Comparison of ENCODE assay signal across 8 cellular contexts in the genomic region with DNA sequence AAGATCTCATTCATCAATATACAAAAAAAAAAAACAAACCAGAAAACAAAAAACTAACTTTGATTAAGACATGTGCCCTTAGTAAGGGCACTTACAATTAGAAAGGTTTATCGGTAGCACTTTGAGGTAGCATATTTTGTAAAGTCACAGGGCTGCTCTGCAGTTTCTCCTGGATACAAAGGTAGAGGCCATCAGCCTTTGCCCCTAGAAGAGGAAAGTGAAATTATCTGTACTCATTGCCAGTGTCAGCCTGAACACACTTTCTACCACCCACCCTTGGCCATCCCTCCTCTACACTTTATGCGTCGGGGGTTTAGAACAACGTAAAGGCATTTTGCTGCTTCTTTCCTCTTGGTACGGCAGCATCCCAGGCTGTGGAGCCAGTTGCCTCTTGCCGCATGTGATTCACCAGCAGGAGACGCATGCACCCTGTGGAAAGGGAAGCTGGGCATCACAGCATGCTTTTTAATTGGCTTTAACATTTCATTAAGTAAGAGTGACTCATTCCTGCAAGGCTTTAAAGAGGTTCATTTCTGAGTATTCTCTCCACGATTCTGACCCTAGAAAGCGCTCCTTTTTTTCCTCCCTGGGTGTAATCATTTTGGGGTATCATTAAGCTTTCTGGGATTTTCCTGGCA.
DNase-seq lines count a peak whose midpoint lies in the region; ATAC-seq and TF ChIP-seq lines count a peak whose summit lies in the region.

No MANE protein-coding gene starts in this region.

- peak overlapping the region; percentile 42 for H3K27ac ChIP-seq in adipose tissue (ENCODE audit: low read depth, low read length)

- peak; percentile 61 for TF ChIP-seq CTCF in HFF-Myc (IDR thresholded peaks at IDR 0.05; ENCODE audit: low read depth, low read length, missing control alignments)

- 55 to 89% (median 56%) methylated on average over 9 of the region's 9 CpGs for WGBS in adipose tissue, 3 donors

- peak; percentile 74 for DNase-seq in A172 (ENCODE audit: low spot score)
- no peak for DNase-seq in HFF-Myc (ENCODE audit: extremely low read depth, low read depth)
- DNase-seq in iris pigment epithelial cell (ENCODE audit: low read depth) = peak; percentile 83

- ATAC-seq in GM18870 (IDR thresholded peaks at IDR 0.05; ENCODE audit: unreplicated experiment) = no peak
- no peak for ATAC-seq in HG03159 (IDR thresholded peaks at IDR 0.05; ENCODE audit: unreplicated experiment)
- no peak for ATAC-seq in GM21576 (IDR thresholded peaks at IDR 0.05; ENCODE audit: unreplicated experiment)
- no peak for ATAC-seq in GM19023 (IDR thresholded peaks at IDR 0.05; ENCODE audit: unreplicated experiment)

- H3K4me3 ChIP-seq in HFF-Myc (replicated peaks; ENCODE audit: low read depth, low read length) = no peak overlapping the region
